In the genomic region with DNA sequence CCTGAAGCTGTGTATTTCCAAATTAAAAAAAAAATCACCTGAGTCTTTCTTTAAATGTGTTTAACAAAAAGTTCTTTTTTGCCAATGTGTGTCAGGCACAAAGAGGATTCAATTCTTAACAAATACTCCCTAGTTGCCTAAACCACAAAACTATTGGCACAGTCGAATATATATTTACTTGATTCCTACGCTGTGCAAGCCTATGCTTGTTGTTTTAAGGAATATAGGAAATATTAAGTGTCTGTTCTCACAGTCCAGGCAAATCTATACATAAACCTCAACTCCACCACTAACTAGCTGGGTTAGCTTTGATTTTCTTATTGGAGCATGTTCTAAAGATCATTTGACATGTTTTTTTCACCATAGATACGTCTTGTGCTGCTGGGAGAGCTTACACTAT, we compare ENCODE assay signal across 19 cellular contexts.
A peak's percentile ranks its signal among the peaks of the same experiment; 100 is the strongest.
DNase-seq lines count a peak whose midpoint lies in the region; ATAC-seq and TF ChIP-seq lines count a peak whose summit lies in the region.
"Had no signal": no experiment of that assay in that cellular context is flagged by ENCODE, and none has a peak within 500 bp of the region (broad histone marks: within the 10 kb centered on the region; RNA-seq: fewer than 3 reads in every experiment).

No MANE protein-coding gene starts in this region.

- intact Hi-C loops in mammary epithelial cell (cut with micrococcal nuclease): no loop called here

- no peaks in the 10 kb centered on the region for H3K36me3 ChIP-seq in GM23338 (ENCODE audit: insufficient read depth)
- no peaks in the 10 kb centered on the region for H3K36me3 ChIP-seq in mammary epithelial cell (ENCODE audit: insufficient read depth, low read length)
- no peaks in the 10 kb centered on the region for H3K36me3 ChIP-seq in smooth muscle cell (ENCODE audit: low read depth)
- H3K36me3 ChIP-seq: BLaER1 had no signal

- H3F3A ChIP-seq in GM23338 (replicated peaks; ENCODE audit: low read depth): no peaks in the 10 kb centered on the region
- no peaks in the 10 kb centered on the region for H3F3A ChIP-seq in smooth muscle cell (ENCODE audit: low read depth)

- no peak overlapping the region for H3K9ac ChIP-seq in mammary epithelial cell (ENCODE audit: insufficient read depth, low read length)
- no peak overlapping the region for H3K9ac ChIP-seq in smooth muscle cell (ENCODE audit: low read depth)
- H3K9ac ChIP-seq: BLaER1, GM23248 had no signal

- H3K9me2 ChIP-seq in GM23338 (ENCODE audit: insufficient read depth): no peaks in the 10 kb centered on the region

- dilution Hi-C loops in mammary epithelial cell (cut with HindIII; ENCODE audit: low sequenced_read_pairs): no loop called here

- in situ Hi-C loops in mammary epithelial cell (cut with MboI; ENCODE audit: low sequenced_read_pairs in 2 of 2): no loop called here

- ATAC-seq in GM23338: no peak
- peak; percentile 32 for ATAC-seq in esophagus mucosa
- ATAC-seq in natural killer cell treated with Interleukin-12 subunit alpha and Interleukin-12 subunit beta and Interleukin-15 and Interleukin-18, amount 100 ng/mL, for 72 hours: no peak
- ATAC-seq in HG03378 (IDR thresholded peaks at IDR 0.05; ENCODE audit: unreplicated experiment): no peak
- ATAC-seq: HCT116 had no signal

- no TSS peak for BruUV-seq in mammary epithelial cell (replicated peaks; lab: Mats Ljungman, UMichigan)

- WGBS in mammary epithelial cell (ENCODE audit: low coverage, missing lambda C conversion rate): 5% methylated on average over 3 of the region's 3 CpGs
- 87% methylated on average over 3 of the region's 3 CpGs for whole genome bisulfite sequencing in smooth muscle cell (ENCODE audit: low lambda C conversion rate)

- H3K4me2 ChIP-seq in GM23338 (no peak overlapping the region), mammary epithelial cell (ENCODE audit: insufficient read depth, low read depth, low read length) (peak overlapping the region; percentile 57), smooth muscle cell (no peak overlapping the region)
- H3K4me2 ChIP-seq: BLaER1 had no signal

- H3K36me3 Mint-ChIP-seq in GM23338 (ENCODE audit: low read depth): no peaks in the 10 kb centered on the region
- no peaks in the 10 kb centered on the region for H3K36me3 Mint-ChIP-seq in natural killer cell treated with Interleukin-12 subunit alpha and Interleukin-12 subunit beta and Interleukin-15 and Interleukin-18, amount 100 ng/mL, for 72 hours
- H3K36me3 Mint-ChIP-seq: CD14-positive monocyte; CD4-positive, alpha-beta memory T cell had no signal

- H3K79me2 ChIP-seq in GM23338 (replicated peaks; ENCODE audit: insufficient read depth) (no peaks in the 10 kb centered on the region), mammary epithelial cell (ENCODE audit: insufficient read depth, low read length) (no peaks in the 10 kb centered on the region), smooth muscle cell (ENCODE audit: low read depth) (no peaks in the 10 kb centered on the region)

- H3K4me3 Mint-ChIP-seq in GM23338: no peak overlapping the region
- H3K4me3 Mint-ChIP-seq in natural killer cell treated with Interleukin-12 subunit alpha and Interleukin-12 subunit beta and Interleukin-15 and Interleukin-18, amount 100 ng/mL, for 72 hours: no peak overlapping the region
- H3K4me3 Mint-ChIP-seq: CD14-positive monocyte; CD4-positive, alpha-beta memory T cell; HFFc6 had no signal

- no peak overlapping the region for H3K27ac Mint-ChIP-seq in GM23338
- H3K27ac Mint-ChIP-seq in natural killer cell treated with Interleukin-12 subunit alpha and Interleukin-12 subunit beta and Interleukin-15 and Interleukin-18, amount 100 ng/mL, for 72 hours: no peak overlapping the region
- H3K27ac Mint-ChIP-seq: CD4-positive, alpha-beta memory T cell; HFFc6 had no signal

- CTCF ChIA-PET in mammary epithelial cell (lab: Charles Lee; ENCODE audit: low non-redundant PET): no interaction called here

- no peaks in the 10 kb centered on the region for H3K9me3 Mint-ChIP-seq in GM23338
- H3K9me3 Mint-ChIP-seq in natural killer cell treated with Interleukin-12 subunit alpha and Interleukin-12 subunit beta and Interleukin-15 and Interleukin-18, amount 100 ng/mL, for 72 hours: peaks cover 9% of the 10 kb centered on the region

- H3K27ac ChIP-seq in GM23338 (ENCODE audit: low read depth) (no peak overlapping the region), mammary epithelial cell (ENCODE audit: insufficient read depth, low read depth, low read length) (no peak overlapping the region), smooth muscle cell (ENCODE audit: low read depth) (no peak overlapping the region)
- H3K27ac ChIP-seq: BLaER1, GM23248 had no signal

- no peaks in the 10 kb centered on the region for H3K4me1 Mint-ChIP-seq in GM23338
- no peaks in the 10 kb centered on the region for H3K4me1 Mint-ChIP-seq in natural killer cell treated with Interleukin-12 subunit alpha and Interleukin-12 subunit beta and Interleukin-15 and Interleukin-18, amount 100 ng/mL, for 72 hours (ENCODE audit: low read depth in 2 of 2)
- H3K4me1 Mint-ChIP-seq: CD14-positive monocyte; CD4-positive, alpha-beta memory T cell had no signal

- TF ChIP-seq CTCF in GM23338 (conservative IDR thresholded peaks at IDR 0.05; ENCODE audit: low read depth in 2 of 2) (no peak), mammary epithelial cell (conservative IDR thresholded peaks at IDR 0.05 in 1 of 2, IDR thresholded peaks at IDR 0.05 in 1 of 2; ENCODE audit: extremely low read depth in 1 of 2, insufficient read depth in 1 of 2, low read depth in 1 of 2, low read length in 2 of 2) (no peak), smooth muscle cell (IDR thresholded peaks at IDR 0.05; ENCODE audit: borderline replicate concordance, insufficient read depth, poor library complexity, severe bottlenecking) (no peak)

- H4K20me1 ChIP-seq in GM23338 (replicated peaks; ENCODE audit: insufficient read depth) (no peaks in the 10 kb centered on the region), mammary epithelial cell (ENCODE audit: insufficient read depth, low read length) (no peaks in the 10 kb centered on the region), smooth muscle cell (ENCODE audit: low read depth) (no peaks in the 10 kb centered on the region)
- H4K20me1 ChIP-seq: BLaER1 had no signal

- H3K9me3 ChIP-seq in mammary epithelial cell (replicated peaks; ENCODE audit: insufficient read depth, low read length) (no peaks in the 10 kb centered on the region), smooth muscle cell (replicated peaks; ENCODE audit: low read depth) (no peaks in the 10 kb centered on the region)
- H3K9me3 ChIP-seq: BLaER1 had no signal

- H3K4me1 ChIP-seq in GM23338 (ENCODE audit: insufficient read depth) (no peaks in the 10 kb centered on the region), mammary epithelial cell (ENCODE audit: insufficient read depth, low read length) (peaks cover 16% of the 10 kb centered on the region), smooth muscle cell (ENCODE audit: low read depth) (no peaks in the 10 kb centered on the region)
- H3K4me1 ChIP-seq: BLaER1 had no signal

- no peaks in the 10 kb centered on the region for H3K27me3 ChIP-seq in GM23338 (ENCODE audit: insufficient read depth)
- no peaks in the 10 kb centered on the region for H3K27me3 ChIP-seq in mammary epithelial cell (ENCODE audit: insufficient read depth, low read length)
- no peaks in the 10 kb centered on the region for H3K27me3 ChIP-seq in smooth muscle cell (ENCODE audit: low read depth)
- H3K27me3 ChIP-seq: BLaER1 had no signal

- DNase-seq in GM23338 (ENCODE audit: low spot score) (no peak), mammary epithelial cell (peak; percentile 30), smooth muscle cell (lab: John Stamatoyannopoulos, UW; ENCODE audit: unreplicated experiment) (no peak), NOMO-1 treated with DMSO at 0.1 percent for 48 hours (lab: John Stamatoyannopoulos, UW; ENCODE audit: unreplicated experiment) (no peak)
- no peak for DNase-seq in natural killer cell treated with Interleukin-12 subunit alpha and Interleukin-12 subunit beta and Interleukin-15 and Interleukin-18, amount 100 ng/mL, for 72 hours (ENCODE audit: low spot score)
- DNase-seq: 8988T; CD4-positive, alpha-beta memory T cell; DMS153; DMS79; GDM1; GM23248; H7; HFFc6; IMR-90 had no signal

- H3K4me3 ChIP-seq in GM23338: no peak overlapping the region
- H3K4me3 ChIP-seq in mammary epithelial cell (replicated peaks in 1 of 3; ENCODE audit: insufficient read depth in 1 of 3, low read depth in 2 of 3, low read length in 3 of 3): no peak overlapping the region
- H3K4me3 ChIP-seq in smooth muscle cell: no peak overlapping the region
- H3K4me3 ChIP-seq: BLaER1, GM23248 had no signal

- no peaks in the 10 kb centered on the region for H3K27me3 Mint-ChIP-seq in GM23338 (ENCODE audit: insufficient read depth, low read depth, poor library complexity)
- H3K27me3 Mint-ChIP-seq in natural killer cell treated with Interleukin-12 subunit alpha and Interleukin-12 subunit beta and Interleukin-15 and Interleukin-18, amount 100 ng/mL, for 72 hours: no peaks in the 10 kb centered on the region
- H3K27me3 Mint-ChIP-seq: CD4-positive, alpha-beta memory T cell had no signal

- peak overlapping the region; percentile 61 for H2AFZ ChIP-seq in GM23338
- H2AFZ ChIP-seq in mammary epithelial cell (ENCODE audit: low read depth, low read length): peak overlapping the region; percentile 78
- peak overlapping the region; percentile 58 for H2AFZ ChIP-seq in smooth muscle cell (ENCODE audit: low read depth)
- H2AFZ ChIP-seq: GM23248 had no signal
